ENCODE assay signal across 14 cellular contexts in the genomic region with DNA sequence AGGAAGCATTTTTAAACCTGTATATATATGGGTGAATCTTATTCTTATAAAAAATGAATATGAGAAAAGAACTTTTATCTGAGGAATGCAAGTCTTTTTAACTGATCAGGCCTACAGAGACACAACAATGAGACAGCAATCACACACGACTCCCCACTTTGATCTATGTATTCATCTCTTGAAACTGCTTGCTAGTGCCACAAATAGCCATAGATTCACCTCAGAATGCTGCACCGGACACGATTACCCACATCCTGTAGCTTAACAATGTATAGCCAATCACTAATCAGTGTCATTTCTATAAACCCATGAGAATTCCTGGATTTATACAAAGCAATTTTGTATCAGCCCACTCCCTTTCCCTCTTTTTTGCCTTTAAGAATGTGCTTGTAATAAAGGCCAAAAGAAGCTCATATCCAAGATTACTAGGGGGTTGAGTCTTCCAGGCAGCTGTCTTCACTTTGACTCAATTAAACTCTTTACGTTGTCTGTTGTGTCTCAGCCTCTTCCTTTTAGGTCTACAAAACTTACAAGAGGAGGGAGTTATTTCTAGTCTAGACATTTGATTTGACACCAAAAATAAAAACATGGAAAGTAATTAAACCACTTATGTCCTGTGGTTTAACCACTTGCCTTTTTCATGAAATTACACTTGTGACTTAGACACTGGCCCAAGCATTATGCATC.
DNase-seq lines count a peak whose midpoint lies in the region; ATAC-seq lines count a peak whose summit lies in the region.
"Had no signal": no experiment of that assay in that cellular context is flagged by ENCODE, and none has a peak within 500 bp of the region (broad histone marks: within the 10 kb centered on the region; RNA-seq: fewer than 3 reads in every experiment).

No MANE protein-coding gene starts in this region.

- peak; percentile 81 for ATAC-seq in stimulated activated naive CD8-positive, alpha-beta T cell treated with anti-CD3 and anti-CD28 coated beads, Interleukin-15, amount 100 ng/mL, for 72 hours
- no peak for ATAC-seq in stimulated activated naive CD8-positive, alpha-beta T cell treated with anti-CD3 and anti-CD28 coated beads, Interleukin-15, Interleukin-2, amounts not matched to agents 100 U/mL and 50 U/mL, for 24 hours
- ATAC-seq in GM21529 (IDR thresholded peaks at IDR 0.05; ENCODE audit: unreplicated experiment) (peak; percentile 84), HG03442 (IDR thresholded peaks at IDR 0.05; ENCODE audit: unreplicated experiment) (peak; percentile 94), Right ventricle myocardium inferior (no peak)
- ATAC-seq: psoas muscle had no signal

- peaks cover 11% of the 10 kb centered on the region for H3K4me1 Mint-ChIP-seq in stimulated activated naive CD8-positive, alpha-beta T cell treated with anti-CD3 and anti-CD28 coated beads, Interleukin-15, amount 100 ng/mL, for 72 hours

- intact Hi-C loops in Right ventricle myocardium inferior (cut with DNase I): no loop called here

- H3K27ac Mint-ChIP-seq in stimulated activated naive CD8-positive, alpha-beta T cell treated with anti-CD3 and anti-CD28 coated beads, Interleukin-15, amount 100 ng/mL, for 72 hours: peak overlapping the region in 1 of 2 donors; percentile 63

- H3K27me3 Mint-ChIP-seq in stimulated activated naive CD8-positive, alpha-beta T cell treated with anti-CD3 and anti-CD28 coated beads, Interleukin-15, amount 100 ng/mL, for 72 hours: no peaks in the 10 kb centered on the region

- no peaks in the 10 kb centered on the region for H3K9me3 Mint-ChIP-seq in stimulated activated naive CD8-positive, alpha-beta T cell treated with anti-CD3 and anti-CD28 coated beads, Interleukin-15, amount 100 ng/mL, for 72 hours
- H3K9me3 Mint-ChIP-seq: CD8-positive, alpha-beta memory T cell had no signal

- no peak overlapping the region for H3K4me3 Mint-ChIP-seq in stimulated activated naive CD8-positive, alpha-beta T cell treated with anti-CD3 and anti-CD28 coated beads, Interleukin-15, amount 100 ng/mL, for 72 hours
- H3K4me3 Mint-ChIP-seq: CD8-positive, alpha-beta memory T cell had no signal

- DNase-seq in stimulated activated naive CD8-positive, alpha-beta T cell treated with anti-CD3 and anti-CD28 coated beads, Interleukin-15, amount 100 ng/mL, for 72 hours: no peak
- DNase-seq in stimulated activated naive CD8-positive, alpha-beta T cell treated with anti-CD3 and anti-CD28 coated beads, Interleukin-15, Interleukin-2, amounts not matched to agents 100 U/mL and 50 U/mL, for 24 hours: no peak
- no peak for DNase-seq in Right ventricle myocardium inferior (ENCODE audit: missing footprints)
- DNase-seq in NOMO-1 treated with DMSO at 0.1 percent for 48 hours (lab: John Stamatoyannopoulos, UW; ENCODE audit: unreplicated experiment): no peak
- DNase-seq in SKM-1 (lab: John Stamatoyannopoulos, UW; ENCODE audit: unreplicated experiment): no peak
- DNase-seq in RPMI8226: no peak
- DNase-seq: activated CD4-positive, alpha-beta T cell treated with anti-CD3 and anti-CD28 coated beads, Interleukin-2, amount 50 U/mL, for 4 hours; CD8-positive, alpha-beta memory T cell; mammary epithelial cell; NCI-H774; psoas muscle; SK-N-SH had no signal

Comparison
In these comparisons a context has a peak if more than half of its experiments do, and no peak if none do; other contexts are left out.
1. ATAC-seq: peak in stimulated activated naive CD8-positive, alpha-beta T cell treated with anti-CD3 and anti-CD28 coated beads, Interleukin-15, amount 100 ng/mL, for 72 hours (single experiment), GM21529 (single experiment) and HG03442 (single experiment); none in stimulated activated naive CD8-positive, alpha-beta T cell treated with anti-CD3 and anti-CD28 coated beads, Interleukin-15, Interleukin-2, amounts not matched to agents 100 U/mL and 50 U/mL, for 24 hours (single experiment) and Right ventricle myocardium inferior (single experiment).